In the genomic region with DNA sequence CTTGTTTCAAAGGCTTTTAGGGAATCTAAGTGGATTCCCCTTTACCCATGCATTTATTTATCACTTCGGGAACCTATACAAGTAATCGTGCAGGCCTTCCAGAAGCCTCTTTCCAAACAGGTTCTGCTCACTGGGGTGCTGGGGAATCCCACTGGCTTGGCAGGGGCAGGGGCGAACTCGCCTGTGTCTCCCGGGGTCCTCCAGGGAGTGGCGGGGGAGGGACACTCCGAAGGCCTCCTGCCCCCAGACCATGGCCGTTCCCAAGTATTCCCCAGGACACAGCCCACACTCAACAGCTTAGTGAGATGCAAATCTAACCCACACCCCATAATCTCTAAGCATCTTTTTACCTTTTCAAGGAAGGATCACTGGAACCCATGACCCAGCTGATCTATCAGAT, we compare ENCODE assay signal across 1 cellular context.
TF ChIP-seq lines count a peak whose summit lies in the region.

No MANE protein-coding gene starts in this region.

TF ChIP-seq in GM23338, 12 proteins besides CTCF, POLR2A, EP300 and RAD21 (continued from another document):
- TF ChIP-seq, protein P1, sequence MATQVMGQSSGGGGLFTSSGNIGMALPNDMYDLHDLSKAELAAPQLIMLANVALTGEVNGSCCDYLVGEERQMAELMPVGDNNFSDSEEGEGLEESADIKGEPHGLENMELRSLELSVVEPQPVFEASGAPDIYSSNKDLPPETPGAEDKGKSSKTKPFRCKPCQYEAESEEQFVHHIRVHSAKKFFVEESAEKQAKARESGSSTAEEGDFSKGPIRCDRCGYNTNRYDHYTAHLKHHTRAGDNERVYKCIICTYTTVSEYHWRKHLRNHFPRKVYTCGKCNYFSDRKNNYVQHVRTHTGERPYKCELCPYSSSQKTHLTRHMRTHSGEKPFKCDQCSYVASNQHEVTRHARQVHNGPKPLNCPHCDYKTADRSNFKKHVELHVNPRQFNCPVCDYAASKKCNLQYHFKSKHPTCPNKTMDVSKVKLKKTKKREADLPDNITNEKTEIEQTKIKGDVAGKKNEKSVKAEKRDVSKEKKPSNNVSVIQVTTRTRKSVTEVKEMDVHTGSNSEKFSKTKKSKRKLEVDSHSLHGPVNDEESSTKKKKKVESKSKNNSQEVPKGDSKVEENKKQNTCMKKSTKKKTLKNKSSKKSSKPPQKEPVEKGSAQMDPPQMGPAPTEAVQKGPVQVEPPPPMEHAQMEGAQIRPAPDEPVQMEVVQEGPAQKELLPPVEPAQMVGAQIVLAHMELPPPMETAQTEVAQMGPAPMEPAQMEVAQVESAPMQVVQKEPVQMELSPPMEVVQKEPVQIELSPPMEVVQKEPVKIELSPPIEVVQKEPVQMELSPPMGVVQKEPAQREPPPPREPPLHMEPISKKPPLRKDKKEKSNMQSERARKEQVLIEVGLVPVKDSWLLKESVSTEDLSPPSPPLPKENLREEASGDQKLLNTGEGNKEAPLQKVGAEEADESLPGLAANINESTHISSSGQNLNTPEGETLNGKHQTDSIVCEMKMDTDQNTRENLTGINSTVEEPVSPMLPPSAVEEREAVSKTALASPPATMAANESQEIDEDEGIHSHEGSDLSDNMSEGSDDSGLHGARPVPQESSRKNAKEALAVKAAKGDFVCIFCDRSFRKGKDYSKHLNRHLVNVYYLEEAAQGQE (IDR thresholded peaks at IDR 0.05; ENCODE audit: unreplicated experiment) = no peak
- TF ChIP-seq POLR2AphosphoS5 (IDR thresholded peaks at IDR 0.05; ENCODE audit: low read depth) = no peak
- TF ChIP-seq CREB1 (CRISPR knock-in tag; IDR thresholded peaks at IDR 0.05; ENCODE audit: low read depth) = no peak
- TF ChIP-seq NANOG (IDR thresholded peaks at IDR 0.05; ENCODE audit: borderline replicate concordance) = no peak
- TF ChIP-seq EZH2phosphoT487 (IDR thresholded peaks at IDR 0.05; ENCODE audit: unreplicated experiment) = no peak
- TF ChIP-seq JUNB (IDR thresholded peaks at IDR 0.05; ENCODE audit: unreplicated experiment) = no peak
- TF ChIP-seq, protein P2, sequence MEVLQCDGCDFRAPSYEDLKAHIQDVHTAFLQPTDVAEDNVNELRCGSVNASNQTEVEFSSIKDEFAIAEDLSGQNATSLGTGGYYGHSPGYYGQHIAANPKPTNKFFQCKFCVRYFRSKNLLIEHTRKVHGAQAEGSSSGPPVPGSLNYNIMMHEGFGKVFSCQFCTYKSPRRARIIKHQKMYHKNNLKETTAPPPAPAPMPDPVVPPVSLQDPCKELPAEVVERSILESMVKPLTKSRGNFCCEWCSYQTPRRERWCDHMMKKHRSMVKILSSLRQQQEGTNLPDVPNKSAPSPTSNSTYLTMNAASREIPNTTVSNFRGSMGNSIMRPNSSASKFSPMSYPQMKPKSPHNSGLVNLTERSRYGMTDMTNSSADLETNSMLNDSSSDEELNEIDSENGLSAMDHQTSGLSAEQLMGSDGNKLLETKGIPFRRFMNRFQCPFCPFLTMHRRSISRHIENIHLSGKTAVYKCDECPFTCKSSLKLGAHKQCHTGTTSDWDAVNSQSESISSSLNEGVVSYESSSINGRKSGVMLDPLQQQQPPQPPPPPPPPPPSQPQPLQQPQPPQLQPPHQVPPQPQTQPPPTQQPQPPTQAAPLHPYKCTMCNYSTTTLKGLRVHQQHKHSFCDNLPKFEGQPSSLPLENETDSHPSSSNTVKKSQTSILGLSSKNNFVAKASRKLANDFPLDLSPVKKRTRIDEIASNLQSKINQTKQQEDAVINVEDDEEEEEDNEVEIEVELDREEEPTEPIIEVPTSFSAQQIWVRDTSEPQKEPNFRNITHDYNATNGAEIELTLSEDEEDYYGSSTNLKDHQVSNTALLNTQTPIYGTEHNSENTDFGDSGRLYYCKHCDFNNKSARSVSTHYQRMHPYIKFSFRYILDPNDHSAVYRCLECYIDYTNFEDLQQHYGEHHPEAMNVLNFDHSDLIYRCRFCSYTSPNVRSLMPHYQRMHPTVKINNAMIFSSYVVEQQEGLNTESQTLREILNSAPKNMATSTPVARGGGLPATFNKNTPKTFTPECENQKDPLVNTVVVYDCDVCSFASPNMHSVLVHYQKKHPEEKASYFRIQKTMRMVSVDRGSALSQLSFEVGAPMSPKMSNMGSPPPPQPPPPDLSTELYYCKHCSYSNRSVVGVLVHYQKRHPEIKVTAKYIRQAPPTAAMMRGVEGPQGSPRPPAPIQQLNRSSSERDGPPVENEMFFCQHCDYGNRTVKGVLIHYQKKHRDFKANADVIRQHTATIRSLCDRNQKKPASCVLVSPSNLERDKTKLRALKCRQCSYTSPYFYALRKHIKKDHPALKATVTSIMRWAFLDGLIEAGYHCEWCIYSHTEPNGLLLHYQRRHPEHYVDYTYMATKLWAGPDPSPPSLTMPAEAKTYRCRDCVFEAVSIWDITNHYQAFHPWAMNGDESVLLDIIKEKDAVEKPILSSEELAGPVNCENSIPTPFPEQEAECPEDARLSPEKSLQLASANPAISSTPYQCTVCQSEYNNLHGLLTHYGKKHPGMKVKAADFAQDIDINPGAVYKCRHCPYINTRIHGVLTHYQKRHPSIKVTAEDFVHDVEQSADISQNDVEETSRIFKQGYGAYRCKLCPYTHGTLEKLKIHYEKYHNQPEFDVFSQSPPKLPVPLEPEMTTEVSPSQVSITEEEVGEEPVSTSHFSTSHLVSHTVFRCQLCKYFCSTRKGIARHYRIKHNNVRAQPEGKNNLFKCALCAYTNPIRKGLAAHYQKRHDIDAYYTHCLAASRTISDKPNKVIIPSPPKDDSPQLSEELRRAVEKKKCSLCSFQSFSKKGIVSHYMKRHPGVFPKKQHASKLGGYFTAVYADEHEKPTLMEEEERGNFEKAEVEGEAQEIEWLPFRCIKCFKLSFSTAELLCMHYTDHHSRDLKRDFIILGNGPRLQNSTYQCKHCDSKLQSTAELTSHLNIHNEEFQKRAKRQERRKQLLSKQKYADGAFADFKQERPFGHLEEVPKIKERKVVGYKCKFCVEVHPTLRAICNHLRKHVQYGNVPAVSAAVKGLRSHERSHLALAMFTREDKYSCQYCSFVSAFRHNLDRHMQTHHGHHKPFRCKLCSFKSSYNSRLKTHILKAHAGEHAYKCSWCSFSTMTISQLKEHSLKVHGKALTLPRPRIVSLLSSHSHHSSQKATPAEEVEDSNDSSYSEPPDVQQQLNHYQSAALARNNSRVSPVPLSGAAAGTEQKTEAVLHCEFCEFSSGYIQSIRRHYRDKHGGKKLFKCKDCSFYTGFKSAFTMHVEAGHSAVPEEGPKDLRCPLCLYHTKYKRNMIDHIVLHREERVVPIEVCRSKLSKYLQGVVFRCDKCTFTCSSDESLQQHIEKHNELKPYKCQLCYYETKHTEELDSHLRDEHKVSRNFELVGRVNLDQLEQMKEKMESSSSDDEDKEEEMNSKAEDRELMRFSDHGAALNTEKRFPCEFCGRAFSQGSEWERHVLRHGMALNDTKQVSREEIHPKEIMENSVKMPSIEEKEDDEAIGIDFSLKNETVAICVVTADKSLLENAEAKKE (CRISPR knock-in tag; IDR thresholded peaks at IDR 0.05) = no peak
- TF ChIP-seq ZNF114 (CRISPR knock-in tag; IDR thresholded peaks at IDR 0.05) = no peak
- TF ChIP-seq ZNF331 (CRISPR knock-in tag; IDR thresholded peaks at IDR 0.05; ENCODE audit: low read depth) = no peak
